ENCODE assay signal across 8 cellular contexts in genomic region chr3:122513386-122514122, GRCh38. TPM values are rescaled to one million over a fixed set of nuclear protein-coding genes. Genes with fewer than 3 reads are reported as not detected.
DNase-seq lines count a peak whose midpoint lies in the region; ATAC-seq and TF ChIP-seq lines count a peak whose summit lies in the region.

No MANE protein-coding gene starts in this region.

- H3K27me3 ChIP-seq in iPS-20b (ENCODE audit: insufficient read depth, low read length) (no peaks in the 10 kb centered on the region), subcutaneous abdominal adipose tissue (ENCODE audit: control insufficient read depth in 5 of 5, insufficient read depth in 4 of 5, low read length in 5 of 5) (no peaks in the 10 kb centered on the region)

- POLR2A ChIA-PET in activated CD8-positive, alpha-beta T cell treated with anti-CD3 and anti-CD28 coated beads for 36 hours (lab: Charles Lee), result interaction anchor here (0.8 to 2.3 kb wide), 5 partner anchors 12 to 128 kb away, joined by 3 to 10 read pairs (median 5); no protein-coding TSS in a partner anchor

- peaks cover 19% of the 10 kb centered on the region for H3K4me1 ChIP-seq in iPS-20b (ENCODE audit: insufficient read depth, low read length)
- H3K4me1 ChIP-seq in subcutaneous abdominal adipose tissue (ENCODE audit: control insufficient read depth in 5 of 5, insufficient read depth in 5 of 5, low read length in 5 of 5), result peaks cover 0 to 29% (median 25%) of the 10 kb centered on the region in 5 donors

- peaks cover 18% of the 10 kb centered on the region for H3K36me3 Mint-ChIP-seq in activated T-cell treated with anti-CD3 and anti-CD28 coated beads, Interleukin-2, amount 50 U/mL, for 4 hours (ENCODE audit: insufficient read depth)
- peaks cover 20% of the 10 kb centered on the region for H3K36me3 Mint-ChIP-seq in activated CD8-positive, alpha-beta T cell treated with anti-CD3 and anti-CD28 coated beads for 36 hours (ENCODE audit: low read depth)

- ATAC-seq in activated T-cell treated with anti-CD3 and anti-CD28 coated beads, Interleukin-2, amount 50 U/mL, for 4 hours, result no peak
- ATAC-seq in activated CD8-positive, alpha-beta T cell treated with anti-CD3 and anti-CD28 coated beads for 36 hours, result no peak
- no peak for ATAC-seq in GM21423 (IDR thresholded peaks at IDR 0.05; ENCODE audit: unreplicated experiment)

- DNase-seq in activated T-cell treated with anti-CD3 and anti-CD28 coated beads, Interleukin-2, amount 50 U/mL, for 4 hours, result no peak
- DNase-seq in activated T-cell treated with anti-CD3 and anti-CD28 coated beads, Interleukin-2, amount 50 U/mL, for 48 hours, result no peak
- no peak for DNase-seq in activated CD8-positive, alpha-beta T cell treated with anti-CD3 and anti-CD28 coated beads for 36 hours
- DNase-seq in SW 1271 (lab: John Stamatoyannopoulos, UW) (no peak), GM19238 (ENCODE audit: insufficient read length, low spot score) (no peak)

- peak overlapping the region; percentile 85 for H3K4me3 Mint-ChIP-seq in activated T-cell treated with anti-CD3 and anti-CD28 coated beads, Interleukin-2, amount 50 U/mL, for 4 hours
- H3K4me3 Mint-ChIP-seq in activated CD8-positive, alpha-beta T cell treated with anti-CD3 and anti-CD28 coated beads for 36 hours, result peak overlapping the region; percentile 78

- CTCF ChIA-PET in activated CD8-positive, alpha-beta T cell treated with anti-CD3 and anti-CD28 coated beads for 36 hours (lab: Charles Lee), result interaction anchor here (1.1 to 2.8 kb wide), 3 partner anchors 16 to 166 kb away, joined by 3 to 10 read pairs (median 3); partner anchors contain the start of genes FAM162A and PARP14

- H3K27ac ChIP-seq in iPS-20b (ENCODE audit: low read length), result no peak overlapping the region
- H3K27ac ChIP-seq in subcutaneous abdominal adipose tissue (ENCODE audit: low read depth, low read length), result peak overlapping the region; percentile 93

- H3K4me3 ChIP-seq in iPS-20b (ENCODE audit: low read length) (peak overlapping the region; percentile 81), subcutaneous abdominal adipose tissue (ENCODE audit: low read depth in 1 of 5, low read length in 5 of 5) (peak overlapping the region; percentile 76 to 90 (median 79))

- no peaks in the 10 kb centered on the region for H3K27me3 Mint-ChIP-seq in activated T-cell treated with anti-CD3 and anti-CD28 coated beads, Interleukin-2, amount 50 U/mL, for 4 hours (ENCODE audit: low read depth)
- no peaks in the 10 kb centered on the region for H3K27me3 Mint-ChIP-seq in activated CD8-positive, alpha-beta T cell treated with anti-CD3 and anti-CD28 coated beads for 36 hours

- H3K9me3 ChIP-seq in iPS-20b (ENCODE audit: insufficient read depth, low read depth, low read length) (no peaks in the 10 kb centered on the region), subcutaneous abdominal adipose tissue (ENCODE audit: control insufficient read depth in 5 of 5, low read length in 5 of 5) (no peaks in the 10 kb centered on the region)

- H3K36me3 ChIP-seq in iPS-20b (ENCODE audit: insufficient read depth, low read depth, low read length) (no peaks in the 10 kb centered on the region), subcutaneous abdominal adipose tissue (ENCODE audit: control insufficient read depth in 5 of 5, insufficient read depth in 5 of 5, low read length in 5 of 5) (no peaks in the 10 kb centered on the region)

- peaks cover 7% of the 10 kb centered on the region for H3K9me3 Mint-ChIP-seq in activated T-cell treated with anti-CD3 and anti-CD28 coated beads, Interleukin-2, amount 50 U/mL, for 4 hours
- peaks cover 5% of the 10 kb centered on the region for H3K9me3 Mint-ChIP-seq in activated CD8-positive, alpha-beta T cell treated with anti-CD3 and anti-CD28 coated beads for 36 hours

- no peak for TF ChIP-seq CTCF in activated CD8-positive, alpha-beta T cell treated with anti-CD3 and anti-CD28 coated beads for 36 hours (IDR thresholded peaks at IDR 0.05)

- H3K27ac Mint-ChIP-seq in activated CD8-positive, alpha-beta T cell treated with anti-CD3 and anti-CD28 coated beads for 36 hours, result peak overlapping the region; percentile 85

- H3K9ac ChIP-seq in iPS-20b (ENCODE audit: low read depth, low read length), result peak overlapping the region; percentile 68; the same call in 1 of the 2 replicates
- peak overlapping the region; percentile 29 to 92 (median 78) for H3K9ac ChIP-seq in subcutaneous abdominal adipose tissue (ENCODE audit: low read length in 5 of 5)

- peaks cover 47% of the 10 kb centered on the region for H3K4me1 Mint-ChIP-seq in activated T-cell treated with anti-CD3 and anti-CD28 coated beads, Interleukin-2, amount 50 U/mL, for 4 hours (ENCODE audit: low read depth)
- peaks cover 38% of the 10 kb centered on the region for H3K4me1 Mint-ChIP-seq in activated CD8-positive, alpha-beta T cell treated with anti-CD3 and anti-CD28 coated beads for 36 hours (ENCODE audit: low read depth)

- intact Hi-C loops in activated CD8-positive, alpha-beta T cell treated with anti-CD3 and anti-CD28 coated beads for 36 hours (cut with micrococcal nuclease), result no loop called here

RNA-seq across cellular contexts. Expression of gene KPNA1, which starts 1.2 kb away (rescaled TPM):
- total RNA-seq in activated T-cell treated with anti-CD3 and anti-CD28 coated beads, Interleukin-2, amount 50 U/mL, for 4 hours, result 10 to 100 TPM; 56.4 to 61.2 (median 61.2) TPM
- total RNA-seq in activated CD8-positive, alpha-beta T cell treated with anti-CD3 and anti-CD28 coated beads for 36 hours, result 10 to 100 TPM; 46.6 to 47.4 TPM

RNA-seq across cellular contexts. Expression of gene PARP9, which starts 50.5 kb away (rescaled TPM):
- total RNA-seq in activated T-cell treated with anti-CD3 and anti-CD28 coated beads, Interleukin-2, amount 50 U/mL, for 4 hours, result 10 to 100 TPM; 18.2 to 30.9 (median 20.3) TPM
- 10 to 100 TPM; 17.8 to 18.5 TPM for total RNA-seq in activated CD8-positive, alpha-beta T cell treated with anti-CD3 and anti-CD28 coated beads for 36 hours

RNA-seq across cellular contexts. Expression of gene DTX3L, which starts 50.6 kb away (rescaled TPM):
- 10 to 100 TPM; 21.6 to 36.5 (median 25.2) TPM for total RNA-seq in activated T-cell treated with anti-CD3 and anti-CD28 coated beads, Interleukin-2, amount 50 U/mL, for 4 hours
- total RNA-seq in activated CD8-positive, alpha-beta T cell treated with anti-CD3 and anti-CD28 coated beads for 36 hours, result 10 to 100 TPM; 22.1 to 25.9 TPM
